ENCODE assay signal across 8 cellular contexts in genomic region chr7:123871998-123872867, GRCh38.
DNase-seq lines count a peak whose midpoint lies in the region; ATAC-seq and TF ChIP-seq lines count a peak whose summit lies in the region.

No MANE protein-coding gene starts in this region.

- no peak overlapping the region for H3K4me3 Mint-ChIP-seq in activated naive CD8-positive, alpha-beta T cell treated with anti-CD3 and anti-CD28 coated beads, Interleukin-2, amount 50 U/mL, for 24 hours

- TF ChIP-seq CTCF in coronary artery (IDR thresholded peaks at IDR 0.05) = no peak

- H3K4me1 Mint-ChIP-seq in activated naive CD8-positive, alpha-beta T cell treated with anti-CD3 and anti-CD28 coated beads, Interleukin-2, amount 50 U/mL, for 24 hours = no peaks in the 10 kb centered on the region

- H3K36me3 ChIP-seq in iPS DF 6.9 (ENCODE audit: control insufficient read depth, insufficient read depth, low read length) = no peaks in the 10 kb centered on the region

- peaks cover 12% of the 10 kb centered on the region for H3K27me3 Mint-ChIP-seq in activated naive CD8-positive, alpha-beta T cell treated with anti-CD3 and anti-CD28 coated beads, Interleukin-2, amount 50 U/mL, for 24 hours

- H3K27me3 ChIP-seq in iPS DF 6.9 (ENCODE audit: control insufficient read depth, insufficient read depth, low read length) = no peaks in the 10 kb centered on the region

- no peaks in the 10 kb centered on the region for H3K36me3 Mint-ChIP-seq in activated naive CD8-positive, alpha-beta T cell treated with anti-CD3 and anti-CD28 coated beads, Interleukin-2, amount 50 U/mL, for 24 hours (ENCODE audit: low read depth)

- no CpG with 5 or more reads among the region's 7 CpGs for WGBS in iPS DF 6.9 (ENCODE audit: insufficient coverage, insufficient read length)

- H3K27ac ChIP-seq in iPS DF 6.9 (ENCODE audit: low read length) (no peak overlapping the region), coronary artery (no peak overlapping the region)

- no peaks in the 10 kb centered on the region for H3K9me3 Mint-ChIP-seq in activated naive CD8-positive, alpha-beta T cell treated with anti-CD3 and anti-CD28 coated beads, Interleukin-2, amount 50 U/mL, for 24 hours

- no peak overlapping the region for H3K4me3 ChIP-seq in iPS DF 6.9 (ENCODE audit: low read length)
- no peak overlapping the region for H3K4me3 ChIP-seq in coronary artery

- H3K4me1 ChIP-seq in iPS DF 6.9 (ENCODE audit: control insufficient read depth, insufficient read depth, low read length) = no peaks in the 10 kb centered on the region

- no peaks in the 10 kb centered on the region for H3K9me3 ChIP-seq in iPS DF 6.9 (ENCODE audit: control insufficient read depth, insufficient read depth, low read length)

- DNase-seq in GDM1 (lab: John Stamatoyannopoulos, UW) (peak; percentile 14), NCI-H774 (lab: John Stamatoyannopoulos, UW) (peak; percentile 51), iPS DF 6.9 (ENCODE audit: low read depth, low spot score) (peak; percentile 35), coronary artery (ENCODE audit: low spot score) (no peak)
- peak; percentile 27 for DNase-seq in activated naive CD8-positive, alpha-beta T cell treated with anti-CD3 and anti-CD28 coated beads, Interleukin-2, amount 50 U/mL, for 24 hours
- peak; percentile 31 for DNase-seq in stimulated activated CD4-positive, alpha-beta T cell treated with anti-CD3 and anti-CD28 coated beads, Interleukin-4, amount 100 ng/mL, for 24 hours

- H3K27ac Mint-ChIP-seq in activated naive CD8-positive, alpha-beta T cell treated with anti-CD3 and anti-CD28 coated beads, Interleukin-2, amount 50 U/mL, for 24 hours = no peak overlapping the region

- ATAC-seq in GM21367 (IDR thresholded peaks at IDR 0.05; ENCODE audit: unreplicated experiment) = peak; percentile 84
- peak; percentile 91 for ATAC-seq in HG03520 (IDR thresholded peaks at IDR 0.05; ENCODE audit: unreplicated experiment)
- ATAC-seq in activated naive CD8-positive, alpha-beta T cell treated with anti-CD3 and anti-CD28 coated beads, Interleukin-2, amount 50 U/mL, for 24 hours = peak; percentile 68
